Comparison of ENCODE assay signal across 19 cellular contexts in the genomic region with DNA sequence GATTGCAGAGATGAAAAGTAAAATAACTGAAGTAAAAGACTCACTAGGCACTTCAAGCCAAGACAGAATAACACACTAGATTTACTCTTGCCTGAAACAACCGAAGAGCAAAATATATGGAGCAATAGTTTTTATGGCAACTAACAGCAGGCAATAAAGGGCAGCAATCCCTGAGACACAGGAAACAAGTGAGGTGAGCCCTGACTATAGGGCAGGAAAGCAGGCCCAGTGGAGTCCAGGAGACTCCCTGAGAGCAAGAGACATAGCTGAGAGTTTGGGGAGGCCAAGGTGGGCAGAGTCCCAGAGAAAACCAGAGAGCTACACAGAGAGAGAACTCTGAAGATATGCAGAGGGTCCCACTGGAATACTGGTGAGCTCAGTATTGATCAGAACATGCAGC. TPM values are rescaled to one million over a fixed set of nuclear protein-coding genes. Genes with fewer than 3 reads are reported as not detected.
DNase-seq lines count a peak whose midpoint lies in the region; ATAC-seq and TF ChIP-seq lines count a peak whose summit lies in the region.
"Had no signal": no experiment of that assay in that cellular context is flagged by ENCODE, and none has a peak within 500 bp of the region (broad histone marks: within the 10 kb centered on the region; RNA-seq: fewer than 3 reads in every experiment).

No MANE protein-coding gene starts in this region.

- peak overlapping the region in 3 of 4 donors; percentile 13 to 41 (median 28) for H3K27ac ChIP-seq in Peyer's patch
- H3K27ac ChIP-seq in hepatocyte = peak overlapping the region; percentile 38
- H3K27ac ChIP-seq: 22Rv1, BLaER1 had no signal

- no peak overlapping the region for H3K4me3 ChIP-seq in Peyer's patch
- no peak overlapping the region for H3K4me3 ChIP-seq in hepatocyte
- H3K4me3 ChIP-seq: BLaER1, GM12878, GM23338 had no signal

- no peak overlapping the region for H3K4me3 Mint-ChIP-seq in activated CD8-positive, alpha-beta T cell treated with anti-CD3 and anti-CD28 coated beads for 36 hours
- H3K4me3 Mint-ChIP-seq in activated CD8-positive, alpha-beta T cell treated with anti-CD3 and anti-CD28 coated beads, Interleukin-2, amount 10 ng/mL, durations not matched to agents 7 days and 5 days = no peak overlapping the region
- H3K4me3 Mint-ChIP-seq in nephron progenitor cell = no peak overlapping the region
- H3K4me3 Mint-ChIP-seq: CD4-positive, CD25-positive, alpha-beta regulatory T cell; GM23338 had no signal

- CTCF ChIA-PET in activated CD8-positive, alpha-beta T cell treated with anti-CD3 and anti-CD28 coated beads for 36 hours (lab: Charles Lee) = interaction anchor here (1.2 kb wide), 1 partner anchor 22 kb away, joined by 3 read pairs; no protein-coding TSS in a partner anchor
- CTCF ChIA-PET in activated CD8-positive, alpha-beta T cell treated with anti-CD3 and anti-CD28 coated beads, Interleukin-2, amount 10 ng/mL, durations not matched to agents 7 days and 5 days (lab: Charles Lee) = no interaction called here

- H3K36me3 ChIP-seq in Peyer's patch = peaks cover 0 to 34% (median 0%) of the 10 kb centered on the region in 3 donors
- H3K36me3 ChIP-seq in hepatocyte (replicated peaks; ENCODE audit: insufficient read depth, low read depth) = no peaks in the 10 kb centered on the region

- WGBS in hepatocyte (ENCODE audit: low lambda C conversion rate, missing lambda C conversion rate) = 88% methylated on average over 1 of the region's 1 CpG

- H3K4me2 ChIP-seq in hepatocyte = no peak overlapping the region
- H3K4me2 ChIP-seq: BLaER1, GM23338 had no signal

- H3K9me3 ChIP-seq in Peyer's patch = no peaks in the 10 kb centered on the region
- no peaks in the 10 kb centered on the region for H3K9me3 ChIP-seq in hepatocyte (ENCODE audit: low read depth)
- H3K9me3 ChIP-seq: BLaER1 had no signal

- POLR2A ChIA-PET in activated CD8-positive, alpha-beta T cell treated with anti-CD3 and anti-CD28 coated beads for 36 hours (lab: Charles Lee) = interaction anchor here (0.6 to 1.2 kb wide), 2 partner anchors 17 to 18 kb away, joined by 3 read pairs; no protein-coding TSS in a partner anchor
- POLR2A ChIA-PET in activated CD8-positive, alpha-beta T cell treated with anti-CD3 and anti-CD28 coated beads, Interleukin-2, amount 10 ng/mL, durations not matched to agents 7 days and 5 days (lab: Charles Lee) = no interaction called here

- peak overlapping the region; percentile 14 for H3K27ac Mint-ChIP-seq in activated CD8-positive, alpha-beta T cell treated with anti-CD3 and anti-CD28 coated beads for 36 hours
- no peak overlapping the region for H3K27ac Mint-ChIP-seq in activated CD8-positive, alpha-beta T cell treated with anti-CD3 and anti-CD28 coated beads, Interleukin-2, amount 10 ng/mL, durations not matched to agents 7 days and 5 days
- H3K27ac Mint-ChIP-seq in nephron progenitor cell = peak overlapping the region; percentile 37
- H3K27ac Mint-ChIP-seq: GM23338 had no signal

- no peaks in the 10 kb centered on the region for H3K27me3 Mint-ChIP-seq in activated CD8-positive, alpha-beta T cell treated with anti-CD3 and anti-CD28 coated beads for 36 hours
- H3K27me3 Mint-ChIP-seq in activated CD8-positive, alpha-beta T cell treated with anti-CD3 and anti-CD28 coated beads, Interleukin-2, amount 10 ng/mL, durations not matched to agents 7 days and 5 days (ENCODE audit: low read depth) = no peaks in the 10 kb centered on the region
- no peaks in the 10 kb centered on the region for H3K27me3 Mint-ChIP-seq in nephron progenitor cell (ENCODE audit: low read depth, poor library complexity)
- H3K27me3 Mint-ChIP-seq: CD4-positive, CD25-positive, alpha-beta regulatory T cell had no signal

- TF ChIP-seq POLR2A in Peyer's patch (IDR thresholded peaks at IDR 0.05) = no peak

- no peaks in the 10 kb centered on the region for H3K9me3 Mint-ChIP-seq in activated CD8-positive, alpha-beta T cell treated with anti-CD3 and anti-CD28 coated beads for 36 hours
- no peaks in the 10 kb centered on the region for H3K9me3 Mint-ChIP-seq in activated CD8-positive, alpha-beta T cell treated with anti-CD3 and anti-CD28 coated beads, Interleukin-2, amount 10 ng/mL, durations not matched to agents 7 days and 5 days (ENCODE audit: insufficient read depth)
- H3K9me3 Mint-ChIP-seq in nephron progenitor cell = peaks cover 12% of the 10 kb centered on the region
- H3K9me3 Mint-ChIP-seq: GM23338 had no signal

- no peak for TF ChIP-seq CTCF in activated CD8-positive, alpha-beta T cell treated with anti-CD3 and anti-CD28 coated beads for 36 hours (IDR thresholded peaks at IDR 0.05)
- TF ChIP-seq CTCF in Peyer's patch (IDR thresholded peaks at IDR 0.05) (no peak), hepatocyte (IDR thresholded peaks at IDR 0.05; ENCODE audit: poor library complexity) (no peak), nephron progenitor cell (IDR thresholded peaks at IDR 0.05) (no peak)

- intact Hi-C loops in activated CD8-positive, alpha-beta T cell treated with anti-CD3 and anti-CD28 coated beads for 36 hours (cut with micrococcal nuclease) = no loop called here

- no peaks in the 10 kb centered on the region for H4K20me1 ChIP-seq in hepatocyte (ENCODE audit: insufficient read depth, poor library complexity, severe bottlenecking)
- H4K20me1 ChIP-seq: BLaER1 had no signal

- no peaks in the 10 kb centered on the region for H3K27me3 ChIP-seq in Peyer's patch
- no peaks in the 10 kb centered on the region for H3K27me3 ChIP-seq in hepatocyte
- H3K27me3 ChIP-seq: BLaER1 had no signal

- peaks cover 56% of the 10 kb centered on the region for H3K36me3 Mint-ChIP-seq in activated CD8-positive, alpha-beta T cell treated with anti-CD3 and anti-CD28 coated beads for 36 hours (ENCODE audit: low read depth)
- H3K36me3 Mint-ChIP-seq in activated CD8-positive, alpha-beta T cell treated with anti-CD3 and anti-CD28 coated beads, Interleukin-2, amount 10 ng/mL, durations not matched to agents 7 days and 5 days (ENCODE audit: low read depth) = peaks cover 51% of the 10 kb centered on the region
- peaks cover 76% of the 10 kb centered on the region for H3K36me3 Mint-ChIP-seq in nephron progenitor cell (ENCODE audit: low read depth)

- H3K4me1 ChIP-seq in Peyer's patch (peaks cover 0 to 6% (median 1%) of the 10 kb centered on the region in 4 donors), hepatocyte (ENCODE audit: insufficient read depth) (no peaks in the 10 kb centered on the region)
- H3K4me1 ChIP-seq: BLaER1 had no signal

- no peak for ATAC-seq in activated CD8-positive, alpha-beta T cell treated with anti-CD3 and anti-CD28 coated beads for 36 hours
- ATAC-seq in activated CD8-positive, alpha-beta T cell treated with anti-CD3 and anti-CD28 coated beads, Interleukin-2, amount 10 ng/mL, durations not matched to agents 7 days and 5 days = no peak
- ATAC-seq: GM12878, GM23338 had no signal

- no peaks in the 10 kb centered on the region for H3K9me2 ChIP-seq in hepatocyte (replicated peaks; ENCODE audit: insufficient read depth)

- DNase-seq in activated CD8-positive, alpha-beta T cell treated with anti-CD3 and anti-CD28 coated beads for 36 hours = no peak
- no peak for DNase-seq in activated CD8-positive, alpha-beta T cell treated with anti-CD3 and anti-CD28 coated beads, Interleukin-2, amount 10 ng/mL, durations not matched to agents 7 days and 5 days
- peak in 2 of 3 donors; percentile 54 to 65 for DNase-seq in Peyer's patch
- peak; percentile 16 for DNase-seq in hepatocyte (ENCODE audit: low spot score)
- no peak for DNase-seq in nephron progenitor cell
- DNase-seq in NCI-H146 treated with DMSO at 0.1 percent for 48 hours (lab: John Stamatoyannopoulos, UW; ENCODE audit: unreplicated experiment) = no peak
- DNase-seq in NCI-H446 treated with DMSO at 0.1 percent for 48 hours (lab: John Stamatoyannopoulos, UW) = no peak
- DNase-seq in OCI-M1 (lab: John Stamatoyannopoulos, UW) = no peak
- DNase-seq: AML-193; CD4-positive, CD25-positive, alpha-beta regulatory T cell; DMS79; H7 had no signal

- H3K4me1 Mint-ChIP-seq in activated CD8-positive, alpha-beta T cell treated with anti-CD3 and anti-CD28 coated beads for 36 hours (ENCODE audit: low read depth) = peaks cover 4% of the 10 kb centered on the region
- no peaks in the 10 kb centered on the region for H3K4me1 Mint-ChIP-seq in activated CD8-positive, alpha-beta T cell treated with anti-CD3 and anti-CD28 coated beads, Interleukin-2, amount 10 ng/mL, durations not matched to agents 7 days and 5 days (ENCODE audit: low read depth)
- peaks cover 7% of the 10 kb centered on the region for H3K4me1 Mint-ChIP-seq in nephron progenitor cell
- H3K4me1 Mint-ChIP-seq: GM23338 had no signal

- no peak overlapping the region for H2AFZ ChIP-seq in hepatocyte
- H2AFZ ChIP-seq: GM23338 had no signal

- H3K79me2 ChIP-seq in hepatocyte = no peaks in the 10 kb centered on the region

RNA-seq across cellular contexts. Expression of a gene that starts 18.8 kb away (rescaled TPM):
- total RNA-seq in activated CD8-positive, alpha-beta T cell treated with anti-CD3 and anti-CD28 coated beads for 36 hours = 10 to 100 TPM; 55.9 to 56.7 TPM
- 10 to 100 TPM; 26.9 to 28.0 TPM for total RNA-seq in activated CD8-positive, alpha-beta T cell treated with anti-CD3 and anti-CD28 coated beads, Interleukin-2, amount 10 ng/mL, durations not matched to agents 7 days and 5 days
- total RNA-seq in Peyer's patch = 10 to 100 TPM in 3 of 4 donors, 1 to 10 TPM in 1; 8.6 to 14.9 (median 11.7) TPM
- 12.9 and 14.2 TPM in 2 replicates for total RNA-seq in hepatocyte
- 15.0 and 17.1 TPM in 2 replicates for polyA plus RNA-seq in hepatocyte

RNA-seq across cellular contexts. Expression of a gene that starts 34.4 kb away (rescaled TPM):
- total RNA-seq in activated CD8-positive, alpha-beta T cell treated with anti-CD3 and anti-CD28 coated beads for 36 hours = not detected
- not detected for total RNA-seq in activated CD8-positive, alpha-beta T cell treated with anti-CD3 and anti-CD28 coated beads, Interleukin-2, amount 10 ng/mL, durations not matched to agents 7 days and 5 days
- total RNA-seq in Peyer's patch = not detected
- total RNA-seq in hepatocyte = not detected in 2 replicates
- 0.15 TPM in 1 of 2 replicates, not detected in the other for polyA plus RNA-seq in hepatocyte
- total RNA-seq: A673; CD4-positive, CD25-positive, alpha-beta regulatory T cell; G401; GM12878; H7; HT-29 had no signal
- polyA plus RNA-seq: CD4-positive, CD25-positive, alpha-beta regulatory T cell; GM12878 had no signal

Comparison
In these comparisons a context has a peak if more than half of its experiments do, and no peak if none do; other contexts are left out.
1. DNase-seq: peak in Peyer's patch (2 of 3) and hepatocyte (single experiment); none in activated CD8-positive, alpha-beta T cell treated with anti-CD3 and anti-CD28 coated beads for 36 hours (single experiment), activated CD8-positive, alpha-beta T cell treated with anti-CD3 and anti-CD28 coated beads, Interleukin-2, amount 10 ng/mL, durations not matched to agents 7 days and 5 days (single experiment), nephron progenitor cell (single experiment), NCI-H146 treated with DMSO at 0.1 percent for 48 hours (single experiment), NCI-H446 treated with DMSO at 0.1 percent for 48 hours (single experiment) and OCI-M1 (single experiment).